Comparison of ENCODE assay signal across 8 cellular contexts in the genomic region with DNA sequence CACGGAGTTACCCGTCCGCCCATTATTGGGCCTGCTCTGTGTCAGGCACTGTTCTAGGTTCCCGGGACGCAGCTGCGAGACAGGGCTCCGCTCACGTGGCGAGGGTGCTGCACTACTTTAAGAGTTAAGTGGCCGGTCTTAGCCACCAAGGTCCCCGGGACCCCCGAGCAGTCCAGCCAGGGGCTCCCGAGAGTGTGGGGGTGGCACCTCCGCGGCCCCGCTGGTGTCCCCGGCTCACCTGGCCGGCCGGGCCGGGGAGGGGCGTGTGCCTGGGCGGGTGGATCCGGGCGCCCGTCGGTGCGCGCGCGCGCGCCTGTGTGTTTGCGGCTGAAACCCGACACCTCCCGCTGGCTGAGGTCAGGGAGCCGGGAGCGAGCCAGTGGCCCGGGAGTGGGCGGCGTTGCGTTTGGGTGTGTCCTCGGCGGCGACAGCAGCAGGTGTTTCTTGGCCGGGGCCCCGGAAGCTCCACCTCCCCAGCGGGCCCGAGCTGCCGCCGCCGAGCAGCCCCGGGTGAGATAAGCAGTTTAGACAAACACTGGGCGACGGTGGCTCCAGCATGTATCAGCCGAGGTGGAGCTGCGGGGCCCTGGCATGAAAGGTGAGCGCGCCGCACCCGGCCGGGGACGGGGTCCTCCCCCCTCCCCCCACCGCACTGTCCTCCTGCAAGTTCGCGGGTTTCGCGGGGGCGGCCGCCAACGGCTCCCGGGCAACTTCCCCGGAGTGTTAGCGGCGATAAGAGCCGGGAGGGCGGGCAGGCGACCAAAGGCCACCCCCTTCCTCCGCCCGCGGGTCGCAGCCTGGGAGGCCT. TPM values are rescaled to one million over a fixed set of nuclear protein-coding genes. Genes with fewer than 3 reads are reported as not detected.
DNase-seq lines count a peak whose midpoint lies in the region; ATAC-seq and TF ChIP-seq lines count a peak whose summit lies in the region.

A gene (plus strand): TSS at position 522 of the 808 bp plus-strand sequence. CDS start 70 bp downstream, at position 592.

- H3K79me2 ChIP-seq in OCI-LY3 (ENCODE audit: low read length) = peaks cover 21% of the 10 kb centered on the region; the same call in 1 of the 2 replicates

- H2AK5ac ChIP-seq in IMR-90 (ENCODE audit: low read depth, low read length) = peak within 1 kb of the TSS; percentile 66

- H3K9me3 ChIP-seq in IMR-90 (ENCODE audit: control insufficient read depth, insufficient read depth, low read length) (no peaks in the 10 kb centered on the region), OCI-LY3 (ENCODE audit: insufficient read depth, low read length) (no peaks in the 10 kb centered on the region), thymus (ENCODE audit: control insufficient read depth) (peaks cover 1% of the 10 kb centered on the region)

- peak within 1 kb of the TSS; percentile 36 to 57; a peak in 1 of 4 replicates for H4K8ac ChIP-seq in IMR-90 (ENCODE audit: low read depth in 2 of 2, low read length in 2 of 2)

- no peak within 1 kb of the TSS for H2BK15ac ChIP-seq in IMR-90 (ENCODE audit: low read depth, low read length)

- peak within 1 kb of the TSS; percentile 79 for H3K4ac ChIP-seq in IMR-90 (ENCODE audit: low read depth, low read length)

- H3K36me3 ChIP-seq in IMR-90 (ENCODE audit: control insufficient read depth, insufficient read depth, low read length) (no peaks in the 10 kb centered on the region), OCI-LY3 (replicated peaks; ENCODE audit: low read depth, low read length) (no peaks in the 10 kb centered on the region), thymus (ENCODE audit: control insufficient read depth, insufficient read depth) (peaks cover 12% of the 10 kb centered on the region)

- peak within 1 kb of the TSS; percentile 85 for H4K91ac ChIP-seq in IMR-90 (ENCODE audit: insufficient read depth, low read depth, low read length)

- CTCF ChIA-PET in IMR-90 (lab: Yijun Ruan, JAX) = no interaction called here

- H4K20me1 ChIP-seq in IMR-90 (ENCODE audit: insufficient read depth, low read length) = peaks cover 74% of the 10 kb centered on the region
- peaks cover 77% of the 10 kb centered on the region for H4K20me1 ChIP-seq in OCI-LY3 (ENCODE audit: insufficient read depth, low read length)

- H3K4me1 ChIP-seq in IMR-90 (ENCODE audit: control insufficient read depth, insufficient read depth, low read length) = peaks cover 21% of the 10 kb centered on the region
- peaks cover 53% of the 10 kb centered on the region for H3K4me1 ChIP-seq in OCI-LY3 (ENCODE audit: low read length)
- peaks cover 49% of the 10 kb centered on the region for H3K4me1 ChIP-seq in thymus (ENCODE audit: control insufficient read depth, insufficient read depth, low read length)

- no peak within 1 kb of the TSS; the same call in 1 of the 2 replicates for H2BK20ac ChIP-seq in IMR-90 (ENCODE audit: low read depth, low read length)

- DNase-seq in DMS53 (lab: John Stamatoyannopoulos, UW) (peak; percentile 98), IMR-90 (peak; percentile 68), activated T-helper 1 cell treated with Interleukin-2 at 50 U/mL for 16 hours (ENCODE audit: low read depth) (peak; percentile 43), fibroblast of mammary gland (ENCODE audit: low read depth) (peak; percentile 69)
- peak; percentile 32 to 77 (median 54) for DNase-seq in naive thymus-derived CD8-positive, alpha-beta T cell

- peaks cover 12 to 51% of the 10 kb centered on the region in 2 experiments; a peak in 3 of 4 replicates for H3K79me1 ChIP-seq in IMR-90 (ENCODE audit: low read depth in 1 of 2, low read length in 2 of 2)

- dilution Hi-C loops in IMR-90 (cut with HindIII; ENCODE audit: low sequenced_read_pairs, unreplicated experiment) = no loop called here

- BruUV-seq in IMR-90 (replicated peaks; lab: Mats Ljungman, UMichigan) = no TSS peak

- no peaks in the 10 kb centered on the region for H3K27me3 Mint-ChIP-seq in naive thymus-derived CD8-positive, alpha-beta T cell

- H3K4me3 Mint-ChIP-seq in naive thymus-derived CD8-positive, alpha-beta T cell = peak within 1 kb of the TSS; percentile 72 to 93 (median 83)

- in situ Hi-C loops in IMR-90 (cut with MboI; ENCODE audit: low sequenced_read_pairs) = loop anchor here (10.0 kb wide), 1 partner anchor 498 kb away; a partner anchor contains a TSS

- H3K4me3 ChIP-seq in IMR-90 (ENCODE audit: insufficient read depth, low read depth, low read length) (peak within 1 kb of the TSS; percentile 41), OCI-LY3 (ENCODE audit: low read length) (peak within 1 kb of the TSS; percentile 85), fibroblast of mammary gland (ENCODE audit: control insufficient read depth, low read depth, low read length) (peak within 1 kb of the TSS; percentile 44), thymus (ENCODE audit: low read length) (peak within 1 kb of the TSS; percentile 87)

- no peak within 1 kb of the TSS for H3K23ac ChIP-seq in IMR-90 (ENCODE audit: low read depth, low read length)

- peak within 1 kb of the TSS; percentile 87; the same call in 1 of the 2 replicates for H2BK120ac ChIP-seq in IMR-90 (ENCODE audit: low read depth, low read length)

- ATAC-seq in GM21526 (IDR thresholded peaks at IDR 0.05; ENCODE audit: low FRiP score, unreplicated experiment) (peak; percentile 31), IMR-90 (ENCODE audit: low read depth) (peak; percentile 33)
- peak; percentile 19 to 33 for ATAC-seq in naive thymus-derived CD8-positive, alpha-beta T cell

- H2AK9ac ChIP-seq in IMR-90 (replicated peaks; ENCODE audit: low read depth, low read length, poor library complexity) = peak within 1 kb of the TSS; percentile 83

- peaks cover 21 to 60% (median 49%) of the 10 kb centered on the region in 4 donors for H3K4me1 Mint-ChIP-seq in naive thymus-derived CD8-positive, alpha-beta T cell

- peaks cover 0 to 2% (median 0%) of the 10 kb centered on the region in 3 donors for H3K36me3 Mint-ChIP-seq in naive thymus-derived CD8-positive, alpha-beta T cell

- TF ChIP-seq RAD21 in IMR-90 (IDR thresholded peaks at IDR 0.05; ENCODE audit: low read length) = no peak

- H3K27me3 ChIP-seq in IMR-90 (ENCODE audit: control insufficient read depth, insufficient read depth, low read length) (no peaks in the 10 kb centered on the region), OCI-LY3 (ENCODE audit: low read depth, low read length) (peaks cover 15% of the 10 kb centered on the region), thymus (ENCODE audit: control insufficient read depth, insufficient read depth) (no peaks in the 10 kb centered on the region)

- peaks cover 3% of the 10 kb centered on the region; the same call in 1 of the 2 replicates for H3K9me1 ChIP-seq in IMR-90 (ENCODE audit: insufficient read depth, low read length)

- peak within 1 kb of the TSS in 6 of 10 donors; percentile 20 to 89 (median 72) for H3K27ac Mint-ChIP-seq in naive thymus-derived CD8-positive, alpha-beta T cell

- peak within 1 kb of the TSS; percentile 28; the same call in 1 of the 2 replicates for H3K18ac ChIP-seq in IMR-90 (ENCODE audit: low read depth, low read length)

- WGBS in IMR-90 (ENCODE audit: extremely low coverage in 2 of 2, insufficient read length in 1 of 2), 2 experiments = 1% methylated on average over 29 of the region's 81 CpGs; no CpG with 5 or more reads in 1 of the 2 experiments
- WGBS in thymus = under 1% methylated on average over 81 of the region's 81 CpGs

- H3K4me2 ChIP-seq in IMR-90 (ENCODE audit: low read depth, low read length) (peak within 1 kb of the TSS; percentile 77), OCI-LY3 (ENCODE audit: low read length) (peak within 1 kb of the TSS; percentile 96)

- H3K9me3 Mint-ChIP-seq in naive thymus-derived CD8-positive, alpha-beta T cell = no peaks in the 10 kb centered on the region

- H2BK5ac ChIP-seq in IMR-90 (ENCODE audit: low read depth, low read length, poor library complexity, severe bottlenecking) = peak within 1 kb of the TSS; percentile 37

- no peak for TF ChIP-seq POLR2A in IMR-90 (IDR thresholded peaks at IDR 0.05; ENCODE audit: low read depth, low read length)

- no peak within 1 kb of the TSS for H3K14ac ChIP-seq in IMR-90 (replicated peaks; ENCODE audit: low read depth, low read length)

- H2AFZ ChIP-seq in IMR-90 (replicated peaks; ENCODE audit: low read length, poor library complexity) (peak within 1 kb of the TSS; percentile 85), OCI-LY3 (ENCODE audit: low read depth, low read length) (no peak within 1 kb of the TSS)

- peak within 1 kb of the TSS; percentile 27; the same call in 1 of the 2 replicates for H3K9ac ChIP-seq in IMR-90 (ENCODE audit: low read depth, low read length)
- H3K9ac ChIP-seq in OCI-LY3 (ENCODE audit: low read length) = peak within 1 kb of the TSS; percentile 55

- H4K5ac ChIP-seq in IMR-90 (ENCODE audit: low read depth, low read length) = peak within 1 kb of the TSS; percentile 32; the same call in 1 of the 2 replicates

- H3K56ac ChIP-seq in IMR-90 (ENCODE audit: extremely low read depth, insufficient read depth, low read length) = no peak within 1 kb of the TSS; the same call in 1 of the 2 replicates

- H3K27ac ChIP-seq in IMR-90 (ENCODE audit: insufficient read depth, low read length) (peak within 1 kb of the TSS; percentile 50), OCI-LY3 (ENCODE audit: low read length) (0 out of 2 replicates have a peak within 1 kb of the TSS, but pooled peaks have one; percentile 21), thymus (ENCODE audit: low read depth) (peak within 1 kb of the TSS; percentile 95)

- POLR2A ChIA-PET in IMR-90 (lab: Charles Lee; ENCODE audit: unreplicated experiment) = interaction anchor here (0.5 to 0.6 kb wide), 2 partner anchors 10 to 327 kb away, joined by 3 to 4 read pairs; no protein-coding TSS in a partner anchor
- POLR2A ChIA-PET in naive thymus-derived CD8-positive, alpha-beta T cell (lab: Charles Lee) = interaction anchor here (0.6 to 8.2 kb wide), 11 partner anchors 11 to 304 kb away, joined by 3 to 87 read pairs (median 4); no protein-coding TSS in a partner anchor

- no peak for TF ChIP-seq CTCF in IMR-90 (conservative IDR thresholded peaks at IDR 0.05; ENCODE audit: low read depth, low read length)
- TF ChIP-seq CTCF in OCI-LY3 (IDR thresholded peaks at IDR 0.05; ENCODE audit: low read depth, low read length) = no peak
- no peak for TF ChIP-seq CTCF in fibroblast of mammary gland (conservative IDR thresholded peaks at IDR 0.05; ENCODE audit: control insufficient read depth, insufficient read depth, low read depth, low read length)

- intact Hi-C loops in IMR-90 (cut with micrococcal nuclease) = loop anchor here (5.0 kb wide), 1 partner anchor 336 kb away; no protein-coding TSS in a partner anchor

TF ChIP-seq in IMR-90, 13 proteins besides CTCF, POLR2A, EP300 and RAD21 (continues in another document):
- no peak for TF ChIP-seq CHD1 (IDR thresholded peaks at IDR 0.05; ENCODE audit: low read depth, low read length)

RNA-seq across cellular contexts. Expression of the gene that starts here (rescaled TPM):
- 9.4 and 14.9 TPM in 2 replicates for total RNA-seq in IMR-90 (2012; rRNA removed)
- polyA plus RNA-seq in IMR-90 (2012; rRNA removed) = 25.5 and 30.8 TPM in 2 replicates
- polyA plus RNA-seq in IMR-90 (2012; cell fraction: cytosol; rRNA removed) = 17.0 and 25.6 TPM in 2 replicates
- polyA plus RNA-seq in IMR-90 (2012; cell fraction: nucleus; rRNA removed; ENCODE audit: low replicate concordance) = 79.5 and 93.9 TPM in 2 replicates
- total RNA-seq in naive thymus-derived CD8-positive, alpha-beta T cell = 10 to 100 TPM; 53.8 to 56.2 TPM
- polyA plus RNA-seq in naive thymus-derived CD8-positive, alpha-beta T cell = 1 to 10 TPM; 1.5 to 2.9 (median 2.0) TPM
- polyA plus RNA-seq in thymus = 29.9 TPM

Comparison
In these comparisons a context has a peak if more than half of its experiments do, and no peak if none do; other contexts are left out.
1. Peak in every context shown above with its lines: DNase-seq, ATAC-seq, H3K4me3 ChIP-seq and H3K27ac ChIP-seq.
2. DNase-seq: peak in every context shown above with its lines; median percentile 98 in DMS53; 69 in fibroblast of mammary gland; 68 in IMR-90; 54 in naive thymus-derived CD8-positive, alpha-beta T cell; 43 in activated T-helper 1 cell treated with Interleukin-2 at 50 U/mL for 16 hours.
3. H3K27ac ChIP-seq: peak in every context shown above with its lines; median percentile 95 in thymus; 50 in IMR-90; 21 in OCI-LY3.